ENCODE assay signal across 13 cellular contexts in the genomic region with DNA sequence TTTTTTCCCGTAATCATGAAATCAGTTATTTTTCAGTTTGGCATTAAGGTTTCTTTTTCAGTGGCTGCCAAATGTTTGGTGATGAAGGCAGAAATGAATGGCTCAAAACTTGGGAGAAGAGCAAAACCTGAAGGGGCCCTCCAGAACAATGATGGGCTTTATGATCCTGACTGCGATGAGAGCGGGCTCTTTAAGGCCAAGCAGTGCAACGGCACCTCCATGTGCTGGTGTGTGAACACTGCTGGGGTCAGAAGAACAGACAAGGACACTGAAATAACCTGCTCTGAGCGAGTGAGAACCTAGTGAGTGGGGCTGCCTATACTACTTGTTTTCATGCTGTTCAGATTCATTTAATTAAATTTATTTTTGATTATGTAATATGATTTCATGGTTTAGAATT. TPM values are rescaled to one million over a fixed set of nuclear protein-coding genes. Genes with fewer than 3 reads are reported as not detected.
A peak's percentile ranks its signal among the peaks of the same experiment; 100 is the strongest.
DNase-seq lines count a peak whose midpoint lies in the region; ATAC-seq and TF ChIP-seq lines count a peak whose summit lies in the region.
"Had no signal": no experiment of that assay in that cellular context is flagged by ENCODE, and none has a peak within 500 bp of the region (broad histone marks: within the 10 kb centered on the region; RNA-seq: fewer than 3 reads in every experiment).

No MANE protein-coding gene starts in this region.

- no peak for TF ChIP-seq CTCF in colonic mucosa (IDR thresholded peaks at IDR 0.05)
- TF ChIP-seq CTCF in mucosa of descending colon (IDR thresholded peaks at IDR 0.05) = no peak
- TF ChIP-seq CTCF in lower lobe of right lung (IDR thresholded peaks at IDR 0.05) = no peak

- DNase-seq in DMS79 treated with DMSO at 0.1 percent for 48 hours (lab: John Stamatoyannopoulos, UW) = peak; percentile 74
- DNase-seq in NCI-H2227 (lab: John Stamatoyannopoulos, UW; ENCODE audit: unreplicated experiment) = peak; percentile 25
- DNase-seq in colonic mucosa = no peak
- peak in 2 of 3 donors; percentile 63 for DNase-seq in mucosa of descending colon
- DNase-seq in lower lobe of right lung = no peak
- no peak for DNase-seq in NCI-H1105 (lab: John Stamatoyannopoulos, UW)
- no peak for DNase-seq in MV-4-11 (lab: John Stamatoyannopoulos, UW)
- DNase-seq: activated CD4-positive, alpha-beta T cell treated with anti-CD3 and anti-CD28 coated beads, Interleukin-2, amount 50 U/mL, for 4 hours; adrenal gland; stimulated activated naive CD4-positive, alpha-beta T cell treated with Interleukin-2 at 50 U/mL for 16 hours had no signal

- no peaks in the 10 kb centered on the region for H3K4me1 ChIP-seq in colonic mucosa
- peaks cover 13% of the 10 kb centered on the region for H3K4me1 ChIP-seq in mucosa of descending colon (ENCODE audit: low read depth)
- peaks cover 7% of the 10 kb centered on the region for H3K4me1 ChIP-seq in lower lobe of right lung

- H3K4me3 ChIP-seq in colonic mucosa = peak overlapping the region; percentile 53
- H3K4me3 ChIP-seq in mucosa of descending colon = no peak overlapping the region
- no peak overlapping the region for H3K4me3 ChIP-seq in lower lobe of right lung
- H3K4me3 ChIP-seq: adrenal gland, skin epidermis had no signal

- ATAC-seq in mucosa of descending colon = peak; percentile 23
- no peak for ATAC-seq in GM18907 (IDR thresholded peaks at IDR 0.05; ENCODE audit: unreplicated experiment)
- no peak for ATAC-seq in lower lobe of right lung

- H3K9me3 ChIP-seq in colonic mucosa (no peaks in the 10 kb centered on the region), mucosa of descending colon (no peaks in the 10 kb centered on the region), lower lobe of right lung (no peaks in the 10 kb centered on the region)
- H3K9me3 ChIP-seq: adrenal gland had no signal

- H3K9ac ChIP-seq in colonic mucosa (ENCODE audit: low read depth in 2 of 2, low read length in 2 of 2) = peak overlapping the region in 1 of 2 donors; percentile 57

- H3K36me3 ChIP-seq in colonic mucosa = no peaks in the 10 kb centered on the region
- H3K36me3 ChIP-seq in mucosa of descending colon (ENCODE audit: low read depth) = no peaks in the 10 kb centered on the region
- H3K36me3 ChIP-seq in lower lobe of right lung = peaks cover under 1% of the 10 kb centered on the region
- H3K36me3 ChIP-seq: adrenal gland had no signal

- H3K27me3 ChIP-seq in colonic mucosa = no peaks in the 10 kb centered on the region
- peaks cover 16% of the 10 kb centered on the region for H3K27me3 ChIP-seq in lower lobe of right lung (ENCODE audit: low read depth)
- H3K27me3 ChIP-seq: adrenal gland had no signal

- intact Hi-C loops in colonic mucosa (cut with DNase I) (no loop called here), mucosa of descending colon (cut with DNase I, micrococcal nuclease) (no loop called here), lower lobe of right lung (cut with DNase I) (no loop called here)

- peak overlapping the region; percentile 97 for H3K27ac ChIP-seq in colonic mucosa
- no peak overlapping the region for H3K27ac ChIP-seq in lower lobe of right lung
- H3K27ac ChIP-seq: adrenal gland, RWPE1, skin epidermis had no signal

RNA-seq across cellular contexts. Expression of a gene that starts 4.6 kb away (rescaled TPM):
- total RNA-seq in colonic mucosa (1,000 to 10,000 TPM; 1,354 to 1,578 TPM), mucosa of descending colon (1,000 to 10,000 TPM in 2 of 3 donors, 100 to 1,000 TPM in 1; 730 to 1,842 (median 1,636) TPM), lower lobe of right lung (104 TPM)

RNA-seq across cellular contexts. Expression of a gene that starts 29.2 kb away (rescaled TPM):
- total RNA-seq in colonic mucosa = 10 to 100 TPM; 16.5 to 35.1 TPM
- total RNA-seq in mucosa of descending colon = 10 to 100 TPM; 10.7 to 17.4 (median 12.8) TPM
- total RNA-seq in lower lobe of right lung = 13.1 TPM

Comparison
In these comparisons a context has a peak if more than half of its experiments do, and no peak if none do; other contexts are left out.
1. DNase-seq: peak in DMS79 treated with DMSO at 0.1 percent for 48 hours (single experiment), NCI-H2227 (single experiment) and mucosa of descending colon (2 of 3); none in colonic mucosa (single experiment), lower lobe of right lung (single experiment), NCI-H1105 (single experiment) and MV-4-11 (single experiment).